8 cellular contexts compared by ENCODE assay signal in the genomic region with DNA sequence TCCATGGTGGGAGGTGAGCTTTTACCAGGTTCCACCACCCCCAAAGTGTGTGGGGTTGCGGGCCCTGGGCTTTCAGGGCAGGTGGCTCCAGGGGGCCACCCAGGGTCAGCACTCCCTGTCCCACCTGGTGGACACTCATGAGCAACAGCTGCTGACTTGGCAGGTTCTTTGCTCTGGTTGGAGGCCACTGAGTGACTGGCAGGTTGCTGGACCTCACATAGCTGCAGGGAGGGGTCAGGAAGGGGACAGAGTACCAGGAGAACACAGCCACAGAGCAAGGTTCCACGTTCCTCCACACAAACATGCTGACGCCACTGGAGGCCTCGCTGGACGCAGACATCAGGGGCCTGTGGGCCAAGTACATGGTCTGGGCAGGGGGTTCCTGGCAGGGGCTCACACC. TPM values are rescaled to one million over a fixed set of nuclear protein-coding genes. Genes with fewer than 3 reads are reported as not detected.
A peak's percentile ranks its signal among the peaks of the same experiment; 100 is the strongest.
DNase-seq lines count a peak whose midpoint lies in the region; ATAC-seq, FAIRE-seq and TF ChIP-seq lines count a peak whose summit lies in the region.
"Not testable (repeated sequence)": the region's sequence is repeated elsewhere in the genome, so short reads cannot be mapped to it uniquely, and the experiment has no call there.
"Had no signal": no experiment of that assay in that cellular context is flagged by ENCODE, and none has a peak within 500 bp of the region (broad histone marks: within the 10 kb centered on the region; RNA-seq: fewer than 3 reads in every experiment).

No MANE protein-coding gene starts in this region.

- 100% methylated on average over 1 of the region's 5 CpGs for WGBS in A549 (ENCODE audit: missing lambda C conversion rate)

- H3K27ac Mint-ChIP-seq in activated naive CD4-positive, alpha-beta T cell treated with anti-CD3 and anti-CD28 coated beads, Interleukin-2, amount 50 U/mL, for 72 hours: peak overlapping the region; percentile 35 to 60
- H3K27ac Mint-ChIP-seq in central memory CD8-positive, alpha-beta T cell (ENCODE audit: low read depth): peak overlapping the region; percentile 10
- H3K27ac Mint-ChIP-seq in progenitor cell of endocrine pancreas: peak overlapping the region; percentile 84
- not testable (repeated sequence) for H3K27ac Mint-ChIP-seq in type B pancreatic cell

- H3K9me3 Mint-ChIP-seq in activated naive CD4-positive, alpha-beta T cell treated with anti-CD3 and anti-CD28 coated beads, Interleukin-2, amount 50 U/mL, for 72 hours; central memory CD8-positive, alpha-beta T cell; type B pancreatic cell: not testable (repeated sequence)
- peaks cover 17% of the 10 kb centered on the region for H3K9me3 Mint-ChIP-seq in progenitor cell of endocrine pancreas (ENCODE audit: low read depth)

- H3K4me1 ChIP-seq in A549: not testable (repeated sequence)

- CTCF ChIA-PET in A549 (lab: Yijun Ruan, JAX): not testable (repeated sequence)

- DNase-seq in A549 (ENCODE audit: low read depth in 1 of 2, low spot score in 1 of 2); activated naive CD4-positive, alpha-beta T cell treated with anti-CD3 and anti-CD28 coated beads, Interleukin-2, amount 50 U/mL, for 72 hours (ENCODE audit: low spot score in 2 of 2); central memory CD8-positive, alpha-beta T cell (ENCODE audit: low spot score in 2 of 2); progenitor cell of endocrine pancreas (ENCODE audit: low spot score, unreplicated experiment): not testable (repeated sequence)
- DNase-seq in Right ventricle myocardium inferior (ENCODE audit: missing footprints) (peak; percentile 62), type B pancreatic cell (ENCODE audit: extremely low spot score, unreplicated experiment) (peak; percentile 42)

- peaks cover 9 to 19% of the 10 kb centered on the region in 2 donors for H3K36me3 Mint-ChIP-seq in activated naive CD4-positive, alpha-beta T cell treated with anti-CD3 and anti-CD28 coated beads, Interleukin-2, amount 50 U/mL, for 72 hours
- not testable (repeated sequence) for H3K36me3 Mint-ChIP-seq in central memory CD8-positive, alpha-beta T cell (ENCODE audit: insufficient read depth)
- H3K36me3 Mint-ChIP-seq in progenitor cell of endocrine pancreas (ENCODE audit: insufficient read depth) (peaks cover 29% of the 10 kb centered on the region), type B pancreatic cell (peaks cover 23% of the 10 kb centered on the region)

- not testable (repeated sequence) for H3K27ac ChIP-seq in A549

- intact Hi-C loops in Right ventricle myocardium inferior (cut with DNase I): not testable (repeated sequence)

- POLR2A ChIA-PET in A549 (lab: Yijun Ruan, JAX): not testable (repeated sequence)

- TF ChIP-seq RAD21 in A549 (conservative IDR thresholded peaks at IDR 0.05 in 1 of 2, IDR thresholded peaks at IDR 0.05 in 1 of 2): not testable (repeated sequence)

- not testable (repeated sequence) for TF ChIP-seq CTCF in A549 (IDR thresholded peaks at IDR 0.05); progenitor cell of endocrine pancreas (IDR thresholded peaks at IDR 0.05; ENCODE audit: unreplicated experiment); type B pancreatic cell (conservative IDR thresholded peaks at IDR 0.05)

- not testable (repeated sequence) for TF ChIP-seq POLR2A in A549 (IDR thresholded peaks at IDR 0.05; ENCODE audit: low read length)

- TF ChIP-seq EP300 in A549 (IDR thresholded peaks at IDR 0.05): not testable (repeated sequence)

- ATAC-seq in A549 (peak; percentile 38 to 54; a peak in 3 of 6 replicates), SK-N-SH treated with all-trans-retinoic acid at 6 μM for 48 hours (peak; percentile 37; the same call in 2 of the 3 replicates)
- not testable (repeated sequence) for ATAC-seq in activated naive CD4-positive, alpha-beta T cell treated with anti-CD3 and anti-CD28 coated beads, Interleukin-2, amount 50 U/mL, for 72 hours; central memory CD8-positive, alpha-beta T cell (replicated peaks; ENCODE audit: extremely low read depth, poor library complexity, severe bottlenecking); Right ventricle myocardium inferior

- H3K9me3 ChIP-seq in A549: peaks cover 28% of the 10 kb centered on the region

- H3K4me2 ChIP-seq in A549: not testable (repeated sequence)

- not testable (repeated sequence) for H3K27me3 Mint-ChIP-seq in central memory CD8-positive, alpha-beta T cell; progenitor cell of endocrine pancreas; type B pancreatic cell

- H3K4me3 Mint-ChIP-seq in central memory CD8-positive, alpha-beta T cell; progenitor cell of endocrine pancreas (ENCODE audit: low read depth); type B pancreatic cell: not testable (repeated sequence)

- not testable (repeated sequence) for FAIRE-seq in A549 (lab: Jason Lieb, UNC)

- H3K4me1 Mint-ChIP-seq in central memory CD8-positive, alpha-beta T cell; progenitor cell of endocrine pancreas (ENCODE audit: low read depth); type B pancreatic cell (ENCODE audit: unreplicated experiment): not testable (repeated sequence)

- not testable (repeated sequence) for H3K4me3 ChIP-seq in A549

TF ChIP-seq in A549, 52 proteins besides CTCF, POLR2A, EP300 and RAD21:
- peak; percentile 62 for TF ChIP-seq MAFK (IDR thresholded peaks at IDR 0.05; ENCODE audit: partially characterized antibody)
TF ChIP-seq in A549: peak in this region for 1; not testable (repeated sequence) for 51.

RNA-seq across cellular contexts. Expression of a gene that starts 13.7 kb away (rescaled TPM):
- polyA plus RNA-seq in A549 (2011; rRNA removed): 0.37 and 0.46 TPM in 2 replicates
- 0.13 and 0.19 TPM in 2 replicates for polyA plus RNA-seq in A549 (2012; cell fraction: cytosol; rRNA removed)
- 1.5 and 2.7 TPM in 2 replicates for polyA plus RNA-seq in A549 (2012; cell fraction: nucleus; rRNA removed)
- 0.30 to 0.49 TPM (median 0.43 TPM) in 3 replicates for polyA plus RNA-seq in A549 (2017; fragmentation: RNase III; extraction: RNeasy Plus Mini Kit Qiagen cat#74134 plus additional on column Dnase treatment)
- 0.19 and 0.33 TPM in 2 replicates for polyA minus RNA-seq in A549 (2011; rRNA and poly(A)+ RNA removed)
- total RNA-seq in activated naive CD4-positive, alpha-beta T cell treated with anti-CD3 and anti-CD28 coated beads, Interleukin-2, amount 50 U/mL, for 72 hours: 1 to 10 TPM in 1 of 2 donors, under 1 TPM in 1; 0.14 to 1.1 TPM
- 1.8 TPM for total RNA-seq in Right ventricle myocardium inferior
- 5.1 and 7.4 TPM in 2 replicates for total RNA-seq in progenitor cell of endocrine pancreas
- total RNA-seq in type B pancreatic cell (ENCODE audit: low replicate concordance): 2.4 TPM in 2 replicates
- total RNA-seq: GM23338 had no signal
